In the genomic region with DNA sequence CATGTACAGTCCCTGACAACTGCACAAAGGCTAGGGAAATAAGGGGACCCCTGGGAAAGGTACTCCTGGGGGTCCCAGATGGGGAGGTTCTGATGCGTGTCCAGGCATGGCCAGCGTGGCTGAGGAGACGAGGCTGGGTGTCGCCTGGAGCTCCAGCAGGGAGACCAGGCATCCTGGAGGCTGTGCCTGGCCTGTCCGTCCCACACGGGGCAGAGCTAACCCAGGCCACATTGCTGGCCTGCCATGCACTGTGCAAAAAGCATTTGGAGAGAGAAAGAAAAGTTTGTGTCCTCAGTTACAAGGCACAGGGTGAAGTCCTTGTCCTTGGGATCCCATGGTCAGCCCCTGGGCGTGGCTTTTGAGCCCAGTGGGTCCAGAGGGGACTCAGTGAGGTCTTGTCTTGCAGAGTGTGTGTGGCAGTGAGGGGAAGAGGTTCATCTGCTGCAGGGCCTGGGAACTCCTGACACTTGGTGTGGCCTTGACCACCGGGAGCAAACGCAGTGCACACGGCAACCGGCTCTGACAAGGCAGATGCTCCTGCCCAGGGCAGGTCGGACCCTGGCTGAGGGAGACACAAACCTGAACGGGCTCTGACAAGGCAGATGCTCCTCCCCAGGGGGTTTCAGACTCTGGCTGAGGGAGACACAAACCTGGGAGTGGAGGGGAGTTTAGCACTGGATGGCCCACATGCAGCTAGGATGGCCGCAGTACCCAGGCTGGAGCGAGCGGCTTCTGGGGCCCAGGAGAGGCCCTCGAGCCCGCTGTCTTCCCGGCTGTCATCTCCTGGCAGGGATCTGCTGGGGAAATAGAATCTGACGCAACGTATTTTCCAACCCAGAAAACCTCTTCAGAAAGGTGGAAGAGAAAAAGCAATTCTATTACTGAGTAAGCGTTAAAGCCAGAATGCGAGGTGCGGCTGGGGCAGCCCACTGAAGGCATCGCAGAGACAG, we compare ENCODE assay signal across 1 cellular context.
TF ChIP-seq lines count a peak whose summit lies in the region.

No MANE protein-coding gene starts in this region.

TF ChIP-seq in HepG2, 621 proteins besides CTCF, POLR2A, EP300 and RAD21 (continued from another document and continues in another):
- TF ChIP-seq ZBTB42 (CRISPR knock-in tag; IDR thresholded peaks at IDR 0.05) (no peak), ELF3 (CRISPR knock-in tag; IDR thresholded peaks at IDR 0.05) (no peak), HDAC1 (CRISPR knock-in tag; IDR thresholded peaks at IDR 0.05) (peak; percentile 11), RARG (CRISPR knock-in tag; IDR thresholded peaks at IDR 0.05; ENCODE audit: low read depth) (no peak), ZNF883 (CRISPR knock-in tag; IDR thresholded peaks at IDR 0.05; ENCODE audit: not compliant biosample characterization) (no peak), KAT7 (CRISPR knock-in tag; IDR thresholded peaks at IDR 0.05; ENCODE audit: borderline replicate concordance) (no peak), MXD4 (CRISPR knock-in tag; IDR thresholded peaks at IDR 0.05) (no peak), ERF (CRISPR knock-in tag; IDR thresholded peaks at IDR 0.05) (0 out of 2 replicates have a peak, but pooled peaks have one; percentile 17), TEAD3 (CRISPR knock-in tag; optimal IDR thresholded peaks at IDR 0.05; ENCODE audit: borderline replicate concordance) (peak; percentile 4), PCBP2 (optimal IDR thresholded peaks at IDR 0.05; ENCODE audit: low read depth, low read length, poor library complexity, severe bottlenecking) (no peak), ZNF205 (CRISPR knock-in tag; IDR thresholded peaks at IDR 0.05) (peak; percentile 25; the same call in 1 of the 2 replicates), SRY (CRISPR knock-in tag; IDR thresholded peaks at IDR 0.05) (0 out of 2 replicates have a peak, but pooled peaks have one; percentile 51), CBX2 (IDR thresholded peaks at IDR 0.05; ENCODE audit: low read depth, low read length) (no peak), CBX2 (CRISPR knock-in tag; IDR thresholded peaks at IDR 0.05; ENCODE audit: low read depth) (no peak), MTF1 (CRISPR knock-in tag; IDR thresholded peaks at IDR 0.05) (peak; percentile 94), ZNF232 (CRISPR knock-in tag; IDR thresholded peaks at IDR 0.05; ENCODE audit: borderline replicate concordance) (peak; percentile 40; the same call in 1 of the 2 replicates), SRSF1 (optimal IDR thresholded peaks at IDR 0.05; ENCODE audit: low read depth, low read length) (no peak), ETV5 (CRISPR knock-in tag; IDR thresholded peaks at IDR 0.05; ENCODE audit: borderline replicate concordance) (no peak), ZNF841 (CRISPR knock-in tag; IDR thresholded peaks at IDR 0.05; ENCODE audit: borderline replicate concordance) (no peak), SETDB1 (CRISPR knock-in tag; IDR thresholded peaks at IDR 0.05; ENCODE audit: borderline replicate concordance) (no peak), TBP (CRISPR knock-in tag; IDR thresholded peaks at IDR 0.05) (no peak), ZNF235 (CRISPR knock-in tag; IDR thresholded peaks at IDR 0.05; ENCODE audit: borderline replicate concordance) (peak; percentile 73; the same call in 1 of the 2 replicates), GABPA (IDR thresholded peaks at IDR 0.05; ENCODE audit: low read depth, low read length) (no peak), GABPA (CRISPR knock-in tag; IDR thresholded peaks at IDR 0.05; ENCODE audit: low read depth) (no peak), RFXAP (CRISPR knock-in tag; IDR thresholded peaks at IDR 0.05; ENCODE audit: borderline replicate concordance) (0 out of 2 replicates have a peak, but pooled peaks have one; percentile 38), MEIS2 (CRISPR knock-in tag; IDR thresholded peaks at IDR 0.05) (0 out of 2 replicates have a peak, but pooled peaks have one; percentile 57), IKZF1 (IDR thresholded peaks at IDR 0.05) (no peak), ZNF652 (CRISPR knock-in tag; IDR thresholded peaks at IDR 0.05; ENCODE audit: borderline replicate concordance, low read depth) (no peak), HNRNPH1 (optimal IDR thresholded peaks at IDR 0.05; ENCODE audit: low read depth, low read length) (no peak), NCOA2 (CRISPR knock-in tag; IDR thresholded peaks at IDR 0.05) (no peak), ZNF629 (CRISPR knock-in tag; conservative IDR thresholded peaks at IDR 0.05) (no peak), ZNF674 (CRISPR knock-in tag; IDR thresholded peaks at IDR 0.05; ENCODE audit: low read depth) (no peak), DR1 (CRISPR knock-in tag; IDR thresholded peaks at IDR 0.05) (peak; percentile 63; the same call in 1 of the 2 replicates), RCOR2 (CRISPR knock-in tag; IDR thresholded peaks at IDR 0.05) (no peak), ZNF839 (CRISPR knock-in tag; IDR thresholded peaks at IDR 0.05; ENCODE audit: borderline replicate concordance) (peak; percentile 87; the same call in 1 of the 2 replicates), ZNF562 (CRISPR knock-in tag; IDR thresholded peaks at IDR 0.05; ENCODE audit: borderline replicate concordance) (no peak), SRSF4 (IDR thresholded peaks at IDR 0.05; ENCODE audit: low read depth, low read length, poor library complexity, severe bottlenecking) (no peak), SIX4 (CRISPR knock-in tag; IDR thresholded peaks at IDR 0.05) (no peak), PRPF4 (IDR thresholded peaks at IDR 0.05; ENCODE audit: low read depth, low read length, poor library complexity, severe bottlenecking) (no peak), GZF1 (CRISPR knock-in tag; IDR thresholded peaks at IDR 0.05) (no peak), ATAD3A (CRISPR knock-in tag; IDR thresholded peaks at IDR 0.05) (no peak), ZFP1 (CRISPR knock-in tag; IDR thresholded peaks at IDR 0.05) (no peak), ZFY (CRISPR knock-in tag; IDR thresholded peaks at IDR 0.05) (peak; percentile 71), XBP1 (CRISPR knock-in tag; IDR thresholded peaks at IDR 0.05) (no peak), ZMAT3 (CRISPR knock-in tag; conservative IDR thresholded peaks at IDR 0.05) (peak; percentile 73; the same call in 1 of the 2 replicates)
- TF ChIP-seq, protein P1, sequence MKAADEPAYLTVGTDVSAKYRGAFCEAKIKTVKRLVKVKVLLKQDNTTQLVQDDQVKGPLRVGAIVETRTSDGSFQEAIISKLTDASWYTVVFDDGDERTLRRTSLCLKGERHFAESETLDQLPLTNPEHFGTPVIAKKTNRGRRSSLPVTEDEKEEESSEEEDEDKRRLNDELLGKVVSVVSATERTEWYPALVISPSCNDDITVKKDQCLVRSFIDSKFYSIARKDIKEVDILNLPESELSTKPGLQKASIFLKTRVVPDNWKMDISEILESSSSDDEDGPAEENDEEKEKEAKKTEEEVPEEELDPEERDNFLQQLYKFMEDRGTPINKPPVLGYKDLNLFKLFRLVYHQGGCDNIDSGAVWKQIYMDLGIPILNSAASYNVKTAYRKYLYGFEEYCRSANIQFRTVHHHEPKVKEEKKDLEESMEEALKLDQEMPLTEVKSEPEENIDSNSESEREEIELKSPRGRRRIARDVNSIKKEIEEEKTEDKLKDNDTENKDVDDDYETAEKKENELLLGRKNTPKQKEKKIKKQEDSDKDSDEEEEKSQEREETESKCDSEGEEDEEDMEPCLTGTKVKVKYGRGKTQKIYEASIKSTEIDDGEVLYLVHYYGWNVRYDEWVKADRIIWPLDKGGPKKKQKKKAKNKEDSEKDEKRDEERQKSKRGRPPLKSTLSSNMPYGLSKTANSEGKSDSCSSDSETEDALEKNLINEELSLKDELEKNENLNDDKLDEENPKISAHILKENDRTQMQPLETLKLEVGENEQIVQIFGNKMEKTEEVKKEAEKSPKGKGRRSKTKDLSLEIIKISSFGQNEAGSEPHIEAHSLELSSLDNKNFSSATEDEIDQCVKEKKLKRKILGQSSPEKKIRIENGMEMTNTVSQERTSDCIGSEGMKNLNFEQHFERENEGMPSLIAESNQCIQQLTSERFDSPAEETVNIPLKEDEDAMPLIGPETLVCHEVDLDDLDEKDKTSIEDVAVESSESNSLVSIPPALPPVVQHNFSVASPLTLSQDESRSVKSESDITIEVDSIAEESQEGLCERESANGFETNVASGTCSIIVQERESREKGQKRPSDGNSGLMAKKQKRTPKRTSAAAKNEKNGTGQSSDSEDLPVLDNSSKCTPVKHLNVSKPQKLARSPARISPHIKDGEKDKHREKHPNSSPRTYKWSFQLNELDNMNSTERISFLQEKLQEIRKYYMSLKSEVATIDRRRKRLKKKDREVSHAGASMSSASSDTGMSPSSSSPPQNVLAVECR (CRISPR knock-in tag; IDR thresholded peaks at IDR 0.05; ENCODE audit: borderline replicate concordance) = peak; percentile 56; the same call in 1 of the 2 replicates
- TF ChIP-seq, protein P2, sequence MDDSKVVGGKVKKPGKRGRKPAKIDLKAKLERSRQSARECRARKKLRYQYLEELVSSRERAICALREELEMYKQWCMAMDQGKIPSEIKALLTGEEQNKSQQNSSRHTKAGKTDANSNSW (CRISPR knock-in tag; IDR thresholded peaks at IDR 0.05; ENCODE audit: borderline replicate concordance) = no peak
- TF ChIP-seq, protein P3, sequence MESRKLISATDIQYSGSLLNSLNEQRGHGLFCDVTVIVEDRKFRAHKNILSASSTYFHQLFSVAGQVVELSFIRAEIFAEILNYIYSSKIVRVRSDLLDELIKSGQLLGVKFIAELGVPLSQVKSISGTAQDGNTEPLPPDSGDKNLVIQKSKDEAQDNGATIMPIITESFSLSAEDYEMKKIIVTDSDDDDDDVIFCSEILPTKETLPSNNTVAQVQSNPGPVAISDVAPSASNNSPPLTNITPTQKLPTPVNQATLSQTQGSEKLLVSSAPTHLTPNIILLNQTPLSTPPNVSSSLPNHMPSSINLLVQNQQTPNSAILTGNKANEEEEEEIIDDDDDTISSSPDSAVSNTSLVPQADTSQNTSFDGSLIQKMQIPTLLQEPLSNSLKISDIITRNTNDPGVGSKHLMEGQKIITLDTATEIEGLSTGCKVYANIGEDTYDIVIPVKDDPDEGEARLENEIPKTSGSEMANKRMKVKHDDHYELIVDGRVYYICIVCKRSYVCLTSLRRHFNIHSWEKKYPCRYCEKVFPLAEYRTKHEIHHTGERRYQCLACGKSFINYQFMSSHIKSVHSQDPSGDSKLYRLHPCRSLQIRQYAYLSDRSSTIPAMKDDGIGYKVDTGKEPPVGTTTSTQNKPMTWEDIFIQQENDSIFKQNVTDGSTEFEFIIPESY (CRISPR knock-in tag; IDR thresholded peaks at IDR 0.05) = 0 out of 2 replicates have a peak, but pooled peaks have one; percentile 6
- TF ChIP-seq, protein P4, sequence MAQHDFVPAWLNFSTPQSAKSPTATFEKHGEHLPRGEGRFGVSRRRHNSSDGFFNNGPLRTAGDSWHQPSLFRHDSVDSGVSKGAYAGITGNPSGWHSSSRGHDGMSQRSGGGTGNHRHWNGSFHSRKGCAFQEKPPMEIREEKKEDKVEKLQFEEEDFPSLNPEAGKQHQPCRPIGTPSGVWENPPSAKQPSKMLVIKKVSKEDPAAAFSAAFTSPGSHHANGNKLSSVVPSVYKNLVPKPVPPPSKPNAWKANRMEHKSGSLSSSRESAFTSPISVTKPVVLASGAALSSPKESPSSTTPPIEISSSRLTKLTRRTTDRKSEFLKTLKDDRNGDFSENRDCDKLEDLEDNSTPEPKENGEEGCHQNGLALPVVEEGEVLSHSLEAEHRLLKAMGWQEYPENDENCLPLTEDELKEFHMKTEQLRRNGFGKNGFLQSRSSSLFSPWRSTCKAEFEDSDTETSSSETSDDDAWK (CRISPR knock-in tag; IDR thresholded peaks at IDR 0.05) = no peak
- TF ChIP-seq, protein P5, sequence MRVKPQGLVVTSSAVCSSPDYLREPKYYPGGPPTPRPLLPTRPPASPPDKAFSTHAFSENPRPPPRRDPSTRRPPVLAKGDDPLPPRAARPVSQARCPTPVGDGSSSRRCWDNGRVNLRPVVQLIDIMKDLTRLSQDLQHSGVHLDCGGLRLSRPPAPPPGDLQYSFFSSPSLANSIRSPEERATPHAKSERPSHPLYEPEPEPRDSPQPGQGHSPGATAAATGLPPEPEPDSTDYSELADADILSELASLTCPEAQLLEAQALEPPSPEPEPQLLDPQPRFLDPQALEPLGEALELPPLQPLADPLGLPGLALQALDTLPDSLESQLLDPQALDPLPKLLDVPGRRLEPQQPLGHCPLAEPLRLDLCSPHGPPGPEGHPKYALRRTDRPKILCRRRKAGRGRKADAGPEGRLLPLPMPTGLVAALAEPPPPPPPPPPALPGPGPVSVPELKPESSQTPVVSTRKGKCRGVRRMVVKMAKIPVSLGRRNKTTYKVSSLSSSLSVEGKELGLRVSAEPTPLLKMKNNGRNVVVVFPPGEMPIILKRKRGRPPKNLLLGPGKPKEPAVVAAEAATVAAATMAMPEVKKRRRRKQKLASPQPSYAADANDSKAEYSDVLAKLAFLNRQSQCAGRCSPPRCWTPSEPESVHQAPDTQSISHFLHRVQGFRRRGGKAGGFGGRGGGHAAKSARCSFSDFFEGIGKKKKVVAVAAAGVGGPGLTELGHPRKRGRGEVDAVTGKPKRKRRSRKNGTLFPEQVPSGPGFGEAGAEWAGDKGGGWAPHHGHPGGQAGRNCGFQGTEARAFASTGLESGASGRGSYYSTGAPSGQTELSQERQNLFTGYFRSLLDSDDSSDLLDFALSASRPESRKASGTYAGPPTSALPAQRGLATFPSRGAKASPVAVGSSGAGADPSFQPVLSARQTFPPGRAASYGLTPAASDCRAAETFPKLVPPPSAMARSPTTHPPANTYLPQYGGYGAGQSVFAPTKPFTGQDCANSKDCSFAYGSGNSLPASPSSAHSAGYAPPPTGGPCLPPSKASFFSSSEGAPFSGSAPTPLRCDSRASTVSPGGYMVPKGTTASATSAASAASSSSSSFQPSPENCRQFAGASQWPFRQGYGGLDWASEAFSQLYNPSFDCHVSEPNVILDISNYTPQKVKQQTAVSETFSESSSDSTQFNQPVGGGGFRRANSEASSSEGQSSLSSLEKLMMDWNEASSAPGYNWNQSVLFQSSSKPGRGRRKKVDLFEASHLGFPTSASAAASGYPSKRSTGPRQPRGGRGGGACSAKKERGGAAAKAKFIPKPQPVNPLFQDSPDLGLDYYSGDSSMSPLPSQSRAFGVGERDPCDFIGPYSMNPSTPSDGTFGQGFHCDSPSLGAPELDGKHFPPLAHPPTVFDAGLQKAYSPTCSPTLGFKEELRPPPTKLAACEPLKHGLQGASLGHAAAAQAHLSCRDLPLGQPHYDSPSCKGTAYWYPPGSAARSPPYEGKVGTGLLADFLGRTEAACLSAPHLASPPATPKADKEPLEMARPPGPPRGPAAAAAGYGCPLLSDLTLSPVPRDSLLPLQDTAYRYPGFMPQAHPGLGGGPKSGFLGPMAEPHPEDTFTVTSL (CRISPR knock-in tag; IDR thresholded peaks at IDR 0.05; ENCODE audit: borderline replicate concordance) = no peak
- TF ChIP-seq, protein P6, sequence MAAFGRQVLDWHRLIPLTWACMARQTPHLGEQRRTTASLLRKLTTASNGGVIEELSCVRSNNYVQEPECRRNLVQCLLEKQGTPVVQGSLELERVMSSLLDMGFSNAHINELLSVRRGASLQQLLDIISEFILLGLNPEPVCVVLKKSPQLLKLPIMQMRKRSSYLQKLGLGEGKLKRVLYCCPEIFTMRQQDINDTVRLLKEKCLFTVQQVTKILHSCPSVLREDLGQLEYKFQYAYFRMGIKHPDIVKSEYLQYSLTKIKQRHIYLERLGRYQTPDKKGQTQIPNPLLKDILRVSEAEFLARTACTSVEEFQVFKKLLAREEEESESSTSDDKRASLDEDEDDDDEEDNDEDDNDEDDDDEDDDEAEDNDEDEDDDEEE (CRISPR knock-in tag; IDR thresholded peaks at IDR 0.05) = no peak
- TF ChIP-seq, protein P7, sequence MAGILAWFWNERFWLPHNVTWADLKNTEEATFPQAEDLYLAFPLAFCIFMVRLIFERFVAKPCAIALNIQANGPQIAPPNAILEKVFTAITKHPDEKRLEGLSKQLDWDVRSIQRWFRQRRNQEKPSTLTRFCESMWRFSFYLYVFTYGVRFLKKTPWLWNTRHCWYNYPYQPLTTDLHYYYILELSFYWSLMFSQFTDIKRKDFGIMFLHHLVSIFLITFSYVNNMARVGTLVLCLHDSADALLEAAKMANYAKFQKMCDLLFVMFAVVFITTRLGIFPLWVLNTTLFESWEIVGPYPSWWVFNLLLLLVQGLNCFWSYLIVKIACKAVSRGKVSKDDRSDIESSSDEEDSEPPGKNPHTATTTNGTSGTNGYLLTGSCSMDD (CRISPR knock-in tag; IDR thresholded peaks at IDR 0.05) = no peak
